ENCODE assay signal across 27 cellular contexts in the genomic region with DNA sequence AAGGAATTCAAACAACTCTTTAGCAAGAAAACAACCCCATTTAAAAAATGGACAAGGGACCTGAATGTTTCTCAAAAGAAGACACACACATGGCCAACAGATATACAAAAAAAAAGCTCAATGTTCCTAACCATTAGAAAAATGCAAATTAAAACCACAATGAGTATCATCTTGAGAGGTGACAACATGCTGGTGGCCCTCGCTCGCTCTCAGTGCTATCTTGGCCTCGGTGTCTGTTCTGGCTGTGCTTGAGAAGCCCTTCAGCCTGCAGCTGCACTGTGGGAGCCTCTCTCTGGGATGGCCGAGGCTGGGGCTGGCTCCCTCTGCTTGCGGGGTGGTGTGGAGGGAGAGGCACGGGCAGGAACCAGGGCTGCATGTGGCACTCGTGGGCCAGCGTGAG. TPM values are rescaled to one million over a fixed set of nuclear protein-coding genes. Genes with fewer than 3 reads are reported as not detected.
"Had no signal": no experiment of that assay in that cellular context is flagged by ENCODE, and none has a peak within 500 bp of the region (broad histone marks: within the 10 kb centered on the region; RNA-seq: fewer than 3 reads in every experiment).

No MANE protein-coding gene starts in this region.

- H3K9ac ChIP-seq: KMS-11, SK-N-SH had no signal

- DNase-seq: Kasumi-1; MV-4-11; NCI-H1048; NCI-H1105; NCI-H1417; NCI-H1436 treated with DMSO at 0.1 percent for 48 hours; NCI-H1694; NCI-H187 treated with DMSO at 0.1 percent for 48 hours; NCI-H2029 treated with DMSO at 0.1 percent for 48 hours; NCI-H2171 treated with DMSO at 0.1 percent for 48 hours; NCI-H345; NCI-H446 treated with DMSO at 0.1 percent for 48 hours; NCI-H510A treated with DMSO at 0.1 percent for 48 hours; NCI-H526; NCI-H774; NK-92 treated with Interleukin-12 subunit alpha and Interleukin-12 subunit beta, amount 100 ng/mL, for 24 hours; PC-3; SHP77; SK-N-SH; SW 1271; T-cell had no signal

- H3K4me2 ChIP-seq: KMS-11, SK-N-SH had no signal

- H3K9me3 ChIP-seq: SK-N-SH had no signal

- H3K4me3 ChIP-seq: K562 had no signal

- ATAC-seq: K562, Panc1, PC-3, T-cell had no signal

- H3K27ac ChIP-seq: HL-60, KMS-11, RWPE1 had no signal

RNA-seq across cellular contexts. Expression of a gene that starts 13.4 kb away (rescaled TPM):
- polyA plus RNA-seq: IgD-negative memory B cell, K562, SK-N-SH had no signal

RNA-seq across cellular contexts. Expression of a gene that starts 30.7 kb away (rescaled TPM):
- polyA plus RNA-seq: IgD-negative memory B cell, K562, SK-N-SH had no signal

RNA-seq across cellular contexts. Expression of a gene that starts 33.7 kb away (rescaled TPM):
- polyA plus RNA-seq: IgD-negative memory B cell, K562, SK-N-SH had no signal

RNA-seq across cellular contexts. Expression of a gene that starts 56.1 kb away (rescaled TPM):
- polyA plus RNA-seq: IgD-negative memory B cell had no signal
